Comparison of ENCODE assay signal across 7 cellular contexts in genomic region chr11:66327171-66328035, GRCh38. TPM values are rescaled to one million over a fixed set of nuclear protein-coding genes. Genes with fewer than 3 reads are reported as not detected.
A peak's percentile ranks its signal among the peaks of the same experiment; 100 is the strongest.
DNase-seq lines count a peak whose midpoint lies in the region; ATAC-seq and TF ChIP-seq lines count a peak whose summit lies in the region.
"Had no signal": no experiment of that assay in that cellular context is flagged by ENCODE, and none has a peak within 500 bp of the region (broad histone marks: within the 10 kb centered on the region; RNA-seq: fewer than 3 reads in every experiment).

No MANE protein-coding gene starts in this region.

- ATAC-seq in left ventricle myocardium superior (peak; percentile 43), HG02571 (IDR thresholded peaks at IDR 0.05; ENCODE audit: unreplicated experiment) (no peak), GM21390 (IDR thresholded peaks at IDR 0.05; ENCODE audit: unreplicated experiment) (no peak)

- H3K36me3 ChIP-seq in A673 (ENCODE audit: insufficient read depth, low read length, poor library complexity, severe bottlenecking) (no peaks in the 10 kb centered on the region), SK-N-MC (ENCODE audit: insufficient read depth, low read length) (no peaks in the 10 kb centered on the region)

- no peaks in the 10 kb centered on the region for H3K27me3 ChIP-seq in A673 (replicated peaks; ENCODE audit: insufficient read depth, low read depth, low read length, poor library complexity)

- no peak overlapping the region for H3K4me3 ChIP-seq in A673 (ENCODE audit: low read depth, low read length, poor library complexity, severe bottlenecking)
- H3K4me3 ChIP-seq in SK-N-MC = no peak overlapping the region

- TF ChIP-seq CTCF in A673 (conservative IDR thresholded peaks at IDR 0.05; ENCODE audit: low read depth, low read length) = no peak

- intact Hi-C loops in A673 (cut with micrococcal nuclease; ENCODE audit: unreplicated experiment) = loop anchor here (1.0 to 5.0 kb wide), 2 partner anchors 15 to 105 kb away; no protein-coding TSS in a partner anchor
- intact Hi-C loops in left ventricle myocardium superior (cut with micrococcal nuclease) = loop anchor here (1.0 kb wide), 1 partner anchor 15 kb away; no protein-coding TSS in a partner anchor

- no peaks in the 10 kb centered on the region for H3K9me3 ChIP-seq in A673 (ENCODE audit: low read depth, low read length, poor library complexity, severe bottlenecking)
- H3K9me3 ChIP-seq in SK-N-MC (ENCODE audit: low read depth, low read length) = no peaks in the 10 kb centered on the region

- peak overlapping the region; percentile 59 for H3K27ac ChIP-seq in A673 (ENCODE audit: low read depth, low read length, poor library complexity, severe bottlenecking)
- H3K27ac ChIP-seq in SK-N-MC = 0 out of 2 replicates have a peak overlapping the region, but pooled peaks have one; percentile 19

- POLR2A ChIA-PET in A673 (lab: Charles Lee; ENCODE audit: low non-redundant PET) = interaction anchor here (1.0 kb wide), 1 partner anchor 15 kb away, joined by 3 read pairs; no protein-coding TSS in a partner anchor

- DNase-seq in A673 (ENCODE audit: low spot score) (no peak), SK-N-MC (ENCODE audit: low read depth, low spot score) (no peak), left ventricle myocardium superior (peak; percentile 46), NCI-H510A treated with DMSO at 0.1 percent for 48 hours (lab: John Stamatoyannopoulos, UW) (no peak)

- CTCF ChIA-PET in A673 (lab: Charles Lee) = interaction anchor here (0.5 to 1.6 kb wide), 3 partner anchors 15 to 55 kb away, joined by 3 to 12 read pairs (median 5); no protein-coding TSS in a partner anchor

- peak overlapping the region; percentile 41 for H3K9ac ChIP-seq in SK-N-MC (ENCODE audit: insufficient read length)

- peaks cover 24% of the 10 kb centered on the region for H3K4me1 ChIP-seq in A673 (ENCODE audit: insufficient read depth, low read length, poor library complexity, severe bottlenecking)

- no TSS peak for BruUV-seq in A673 (replicated peaks; lab: Mats Ljungman, UMichigan)

RNA-seq across cellular contexts. Expression of gene RIN1, which starts 8.8 kb away (rescaled TPM):
- 4.9 and 6.4 TPM in 2 replicates for total RNA-seq in A673 (2021)
- 1.7 TPM for total RNA-seq in left ventricle myocardium superior

RNA-seq across cellular contexts. Expression of gene CD248, which starts 10.6 kb away (rescaled TPM):
- total RNA-seq in A673 (2021) (97.8 and 111 TPM in 2 replicates), left ventricle myocardium superior (11.1 TPM)

RNA-seq across cellular contexts. Expression of gene BRMS1, which starts 17.5 kb away (rescaled TPM):
- 76.8 and 93.5 TPM in 2 replicates for total RNA-seq in A673 (2021)
- 14.7 TPM for total RNA-seq in left ventricle myocardium superior

RNA-seq across cellular contexts. Expression of gene B4GAT1, which starts 20.0 kb away (rescaled TPM):
- total RNA-seq in A673 (2021) (47.1 and 53.6 TPM in 2 replicates), left ventricle myocardium superior (55.1 TPM)

RNA-seq across cellular contexts. Expression of gene TMEM151A, which starts 35.7 kb away (rescaled TPM):
- total RNA-seq in A673 (2021) (1.5 and 1.7 TPM in 2 replicates), left ventricle myocardium superior (0.25 TPM)
- total RNA-seq: dermis blood vessel endothelial cell had no signal
